In the genomic region with DNA sequence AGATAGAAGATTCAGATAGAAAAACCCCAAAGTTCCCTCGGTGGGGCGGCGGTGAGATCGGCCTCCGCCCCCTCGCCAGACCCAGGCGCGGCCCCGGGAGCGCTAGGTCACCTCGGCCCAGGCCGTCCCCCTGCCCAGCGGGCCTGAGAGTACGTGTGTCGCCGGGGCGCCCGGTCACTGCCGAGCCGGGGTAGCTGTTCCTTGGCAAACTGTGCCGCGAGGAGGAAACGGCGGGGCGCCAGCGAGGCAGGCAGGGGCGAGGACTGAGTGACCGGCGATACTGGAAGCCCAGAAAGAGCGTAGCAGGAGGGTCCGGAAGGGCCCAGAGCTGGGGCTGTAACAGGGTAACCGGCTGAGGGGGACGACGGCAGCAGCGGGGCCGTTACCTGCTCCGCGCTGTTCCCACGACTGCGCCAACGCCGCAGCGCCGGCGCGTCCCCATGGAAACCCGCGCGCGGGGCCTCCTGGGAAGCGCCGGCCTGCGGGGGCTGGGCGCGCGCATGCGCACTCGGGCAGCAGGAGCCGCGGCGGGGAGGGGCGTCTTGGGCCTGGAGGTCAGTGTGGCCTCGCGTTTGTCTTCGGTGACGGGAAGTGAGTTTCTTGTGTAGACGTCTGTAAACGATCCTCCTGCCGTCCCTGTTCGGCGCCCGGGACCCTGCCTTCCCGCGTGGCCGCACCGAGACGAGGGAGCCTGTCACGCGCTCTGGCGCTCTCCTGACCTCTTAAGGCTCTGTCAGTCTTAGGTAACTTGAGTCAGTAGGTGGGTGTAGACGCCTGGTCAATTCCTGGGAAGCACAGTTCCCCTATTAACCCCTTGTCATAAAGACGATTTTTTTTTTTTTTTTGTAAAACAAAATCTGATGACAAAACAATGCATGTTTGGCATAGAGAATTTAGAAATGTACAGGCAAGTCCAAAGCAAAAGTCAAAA, we compare ENCODE assay signal across 8 cellular contexts. TPM values are rescaled to one million over a fixed set of nuclear protein-coding genes. Genes with fewer than 3 reads are reported as not detected.
DNase-seq lines count a peak whose midpoint lies in the region; TF ChIP-seq lines count a peak whose summit lies in the region.

A gene (minus strand): TSS at position 440 of the 931 bp plus-strand sequence. CDS start 17,285 bp downstream, outside the sequence.

- H3K4me3 Mint-ChIP-seq in neural crest cell = peak within 1 kb of the TSS; percentile 93

- intact Hi-C loops in stomach (cut with DNase I; ENCODE audit: low total_unique reads) = no loop called here

- H3K27ac ChIP-seq in RWPE1 (peak within 1 kb of the TSS; percentile 76), stomach (peak within 1 kb of the TSS; percentile 82 to 95 (median 91))

- TF ChIP-seq CTCF in LNCAP (IDR thresholded peaks at IDR 0.05) (0 out of 2 replicates have a peak, but pooled peaks have one; percentile 8), RWPE1 (conservative IDR thresholded peaks at IDR 0.05; ENCODE audit: low read depth) (0 out of 2 replicates have a peak, but pooled peaks have one; percentile 8), neural crest cell (conservative IDR thresholded peaks at IDR 0.05) (peak; percentile 18), stomach (IDR thresholded peaks at IDR 0.05) (peak in 1 of 7 experiments; percentile 22)

- H3K27me3 ChIP-seq in stomach = no peaks in the 10 kb centered on the region

- H3K4me1 ChIP-seq in ES-I3 (ENCODE audit: insufficient read depth, low read length) = 0 out of 2 replicates have a peak, but pooled peaks cover 3% of the 10 kb centered on the region
- peaks cover 6 to 19% (median 13%) of the 10 kb centered on the region in 4 donors for H3K4me1 ChIP-seq in stomach

- H3K4me1 Mint-ChIP-seq in neural crest cell = peaks cover 22% of the 10 kb centered on the region

- peaks cover 7% of the 10 kb centered on the region for H3K27me3 Mint-ChIP-seq in neural crest cell (ENCODE audit: low read depth)

- CTCF ChIA-PET in RWPE1 (lab: Yijun Ruan, JAX) = interaction anchor here (0.6 to 0.7 kb wide), 2 partner anchors 20 to 260 kb away, joined by 3 read pairs; no protein-coding TSS in a partner anchor

- H3K9me3 ChIP-seq in ES-I3 (ENCODE audit: control insufficient read depth, insufficient read depth, low read length) (no peaks in the 10 kb centered on the region), stomach (no peaks in the 10 kb centered on the region)

- H3K27ac Mint-ChIP-seq in neural crest cell (ENCODE audit: unreplicated experiment) = peak within 1 kb of the TSS; percentile 97

- H3K4me3 ChIP-seq in stomach = peak within 1 kb of the TSS; percentile 84 to 99 (median 86)

- TF ChIP-seq POLR2A in stomach (IDR thresholded peaks at IDR 0.05) = no peak

- TF ChIP-seq EP300 in stomach (IDR thresholded peaks at IDR 0.05) = no peak

- H3K36me3 ChIP-seq in ES-I3 (ENCODE audit: insufficient read depth, low read length) (no peaks in the 10 kb centered on the region), stomach (no peaks in the 10 kb centered on the region)

- H3K9ac ChIP-seq in ES-I3 (ENCODE audit: low read depth, low read length) = peak within 1 kb of the TSS; percentile 95

- peak; percentile 89 for DNase-seq in H4 (ENCODE audit: low spot score)
- DNase-seq in RWPE1 (ENCODE audit: low spot score) = peak; percentile 96
- DNase-seq in activated effector memory CD4-positive, alpha-beta T cell treated with Interleukin-2 at 50 U/mL for 16 hours = peak; percentile 83
- DNase-seq in fibroblast of the conjunctiva (ENCODE audit: low read depth) = peak; percentile 83
- DNase-seq in neural crest cell (ENCODE audit: low read depth, low spot score) = peak; percentile 91
- DNase-seq in stomach = peak; percentile 92

- H3K36me3 Mint-ChIP-seq in neural crest cell (ENCODE audit: low read depth) = no peaks in the 10 kb centered on the region

- POLR2A ChIA-PET in RWPE1 (lab: Yijun Ruan, JAX; ENCODE audit: low non-redundant PET) = no interaction called here

- no peaks in the 10 kb centered on the region for H3K9me3 Mint-ChIP-seq in neural crest cell

- 0 to 1% (median 0%) methylated on average over 38 to 82 of the region's 82 CpGs for WGBS in stomach, 5 donors

RNA-seq across cellular contexts. Expression of the gene that starts here (rescaled TPM):
- 1.4 TPM in 2 replicates for total RNA-seq in H4 (2014; rRNA removed; shearing (Covaris generic))
- total RNA-seq in neural crest cell = 1.2 and 1.4 TPM in 2 replicates
- total RNA-seq in stomach = 1 to 10 TPM in 2 of 5 donors, not detected in 3; 1.8 to 2.2 TPM
- 1 to 10 TPM in 1 of 3 donors, under 1 TPM in 2; 0.85 to 2.7 (median 0.93) TPM for polyA plus RNA-seq in stomach

Comparison
In these comparisons a context has a peak if more than half of its experiments do, and no peak if none do; other contexts are left out.
1. Peak in every context shown above with its lines: DNase-seq, H3K4me3 ChIP-seq and H3K27ac ChIP-seq.